Comparison of ENCODE assay signal across 21 cellular contexts in genomic region chr6:66068907-66069306, GRCh38.
"Had no signal": no experiment of that assay in that cellular context is flagged by ENCODE, and none has a peak within 500 bp of the region (broad histone marks: within the 10 kb centered on the region; RNA-seq: fewer than 3 reads in every experiment).

No MANE protein-coding gene starts in this region.

- ATAC-seq: foreskin keratinocyte, gastrocnemius medialis, heart right ventricle, left cardiac atrium, left lung, left ventricle myocardium superior, lower lobe of right lung, mucosa of descending colon had no signal

- H3K27ac ChIP-seq: coronary artery, dorsolateral prefrontal cortex, esophagus muscularis mucosa, foreskin keratinocyte, gastrocnemius medialis, heart right ventricle, left lung, lower lobe of right lung had no signal

- H3K9me3 ChIP-seq: esophagus muscularis mucosa, gastrocnemius medialis, lower lobe of right lung had no signal

- H3K4me3 ChIP-seq: coronary artery, dorsolateral prefrontal cortex, esophagus muscularis mucosa, gastrocnemius medialis, heart right ventricle, left lung, lower lobe of right lung, mucosa of descending colon had no signal

- H3K4me1 ChIP-seq: esophagus muscularis mucosa, foreskin keratinocyte, gastrocnemius medialis, heart right ventricle, left lung, lower lobe of right lung had no signal

- H3K27me3 ChIP-seq: dorsolateral prefrontal cortex, esophagus muscularis mucosa, foreskin keratinocyte, gastrocnemius medialis, heart right ventricle, left lung had no signal

- H3K36me3 ChIP-seq: esophagus muscularis mucosa, gastrocnemius medialis, heart right ventricle, left lung, lower lobe of right lung had no signal

- FAIRE-seq: colon, endothelial cell of umbilical vein, keratinocyte had no signal

- DNase-seq: dermis blood vessel endothelial cell; dorsolateral prefrontal cortex; effector CD4-positive, alpha-beta T cell; effector memory CD4-positive, alpha-beta T cell; foreskin keratinocyte; gastrocnemius medialis; glutamatergic neuron; head of caudate nucleus; heart right ventricle; hippocampal formation; left cardiac atrium; left lung; left ventricle myocardium superior; lower lobe of right lung; mesenchymal stem cell; mucosa of descending colon had no signal
